20 cellular contexts compared by ENCODE assay signal in genomic region chr9:89386206-89386605, GRCh38.
A peak's percentile ranks its signal among the peaks of the same experiment; 100 is the strongest.
DNase-seq lines count a peak whose midpoint lies in the region; ATAC-seq and FAIRE-seq lines count a peak whose summit lies in the region.
"Had no signal": no experiment of that assay in that cellular context is flagged by ENCODE, and none has a peak within 500 bp of the region (broad histone marks: within the 10 kb centered on the region; RNA-seq: fewer than 3 reads in every experiment).

No MANE protein-coding gene starts in this region.

- no peak overlapping the region for H3K27ac ChIP-seq in small intestine (ENCODE audit: low read depth in 1 of 2, low read length in 1 of 2)
- H3K27ac ChIP-seq: colonic mucosa had no signal

- intact Hi-C loops in activated CD4-positive, alpha-beta memory T cell treated with anti-CD3 and anti-CD28 coated beads for 36 hours (cut with micrococcal nuclease), result no loop called here

- DNase-seq in activated naive CD4-positive, alpha-beta T cell treated with anti-CD3 and anti-CD28 coated beads, Interleukin-2, amount 10 ng/mL, durations not matched to agents 7 days and 5 days, result no peak
- no peak for DNase-seq in activated naive CD4-positive, alpha-beta T cell treated with Interleukin-2 at 50 U/mL for 16 hours
- no peak for DNase-seq in activated CD4-positive, alpha-beta memory T cell treated with anti-CD3 and anti-CD28 coated beads for 36 hours
- DNase-seq in left lobe of liver (ENCODE audit: low spot score) (peak; percentile 56), GM19239 (ENCODE audit: insufficient read length, low spot score) (no peak), small intestine (no peak)
- DNase-seq in stimulated activated naive CD8-positive, alpha-beta T cell treated with anti-CD3 and anti-CD28 coated beads, Interleukin-15, amount 100 ng/mL, for 72 hours, result no peak
- DNase-seq: activated CD4-positive, alpha-beta T cell treated with anti-CD3 and anti-CD28 coated beads, Interleukin-2, amount 50 U/mL, for 4 hours; activated T-cell treated with anti-CD3 and anti-CD28 coated beads, Interleukin-2, amount 50 U/mL, for 1 hour; colonic mucosa; endodermal cell; kidney; NCI-H1048; NCI-H187 treated with DMSO at 0.1 percent for 48 hours; NCI-H446; retina; SHP77; SW 1271 had no signal

- H3K27ac Mint-ChIP-seq in activated naive CD4-positive, alpha-beta T cell treated with anti-CD3 and anti-CD28 coated beads, Interleukin-2, amount 10 ng/mL, durations not matched to agents 7 days and 5 days, result peak overlapping the region; percentile 70
- H3K27ac Mint-ChIP-seq in activated CD4-positive, alpha-beta memory T cell treated with anti-CD3 and anti-CD28 coated beads for 36 hours, result peak overlapping the region; percentile 38
- H3K27ac Mint-ChIP-seq in stimulated activated naive CD8-positive, alpha-beta T cell treated with anti-CD3 and anti-CD28 coated beads, Interleukin-15, amount 100 ng/mL, for 72 hours, result peak overlapping the region; percentile 55 to 57
- H3K27ac Mint-ChIP-seq: endodermal cell had no signal

- no peaks in the 10 kb centered on the region for H3K9me3 ChIP-seq in small intestine (ENCODE audit: control insufficient read depth, low read depth)
- H3K9me3 ChIP-seq: colonic mucosa had no signal

- FAIRE-seq in GM19239 (lab: Jason Lieb, UNC) (no peak), small intestine (lab: Jason Lieb, UNC) (no peak)
- FAIRE-seq: bronchial epithelial cell, H1, kidney had no signal

- H3K4me3 Mint-ChIP-seq in activated naive CD4-positive, alpha-beta T cell treated with anti-CD3 and anti-CD28 coated beads, Interleukin-2, amount 10 ng/mL, durations not matched to agents 7 days and 5 days, result no peak overlapping the region
- H3K4me3 Mint-ChIP-seq in activated CD4-positive, alpha-beta memory T cell treated with anti-CD3 and anti-CD28 coated beads for 36 hours, result no peak overlapping the region
- peak overlapping the region in 1 of 2 donors; percentile 21 for H3K4me3 Mint-ChIP-seq in stimulated activated naive CD8-positive, alpha-beta T cell treated with anti-CD3 and anti-CD28 coated beads, Interleukin-15, amount 100 ng/mL, for 72 hours
- H3K4me3 Mint-ChIP-seq: endodermal cell had no signal

- H3K4me3 ChIP-seq in small intestine (ENCODE audit: low read depth in 1 of 2, low read length in 2 of 2), result no peak overlapping the region
- H3K4me3 ChIP-seq: colonic mucosa had no signal

- CTCF ChIA-PET in activated naive CD4-positive, alpha-beta T cell treated with anti-CD3 and anti-CD28 coated beads, Interleukin-2, amount 10 ng/mL, durations not matched to agents 7 days and 5 days (lab: Charles Lee), result interaction anchor here (0.6 to 1.2 kb wide), 2 partner anchors 9 to 163 kb away, joined by 3 to 4 read pairs; no protein-coding TSS in a partner anchor
- CTCF ChIA-PET in activated CD4-positive, alpha-beta memory T cell treated with anti-CD3 and anti-CD28 coated beads for 36 hours (lab: Charles Lee), result no interaction called here

- POLR2A ChIA-PET in activated CD4-positive, alpha-beta memory T cell treated with anti-CD3 and anti-CD28 coated beads for 36 hours (lab: Charles Lee), result no interaction called here

- no peaks in the 10 kb centered on the region for H3K9me3 Mint-ChIP-seq in activated naive CD4-positive, alpha-beta T cell treated with anti-CD3 and anti-CD28 coated beads, Interleukin-2, amount 10 ng/mL, durations not matched to agents 7 days and 5 days
- H3K9me3 Mint-ChIP-seq in activated CD4-positive, alpha-beta memory T cell treated with anti-CD3 and anti-CD28 coated beads for 36 hours, result no peaks in the 10 kb centered on the region
- no peaks in the 10 kb centered on the region for H3K9me3 Mint-ChIP-seq in stimulated activated naive CD8-positive, alpha-beta T cell treated with anti-CD3 and anti-CD28 coated beads, Interleukin-15, amount 100 ng/mL, for 72 hours
- H3K9me3 Mint-ChIP-seq: endodermal cell had no signal

- 92 to 96% (median 94%) methylated on average over 11 of the region's 11 CpGs for WGBS in small intestine, 3 donors

- H3K36me3 Mint-ChIP-seq in activated naive CD4-positive, alpha-beta T cell treated with anti-CD3 and anti-CD28 coated beads, Interleukin-2, amount 10 ng/mL, durations not matched to agents 7 days and 5 days, result peaks cover 82% of the 10 kb centered on the region
- H3K36me3 Mint-ChIP-seq in activated CD4-positive, alpha-beta memory T cell treated with anti-CD3 and anti-CD28 coated beads for 36 hours, result peaks cover 66% of the 10 kb centered on the region

- H3K4me1 ChIP-seq in small intestine (ENCODE audit: control insufficient read depth in 2 of 2, insufficient read depth in 1 of 2, low read depth in 1 of 2, low read length in 1 of 2), result no peaks in the 10 kb centered on the region
- H3K4me1 ChIP-seq: colonic mucosa had no signal

- peaks cover 16% of the 10 kb centered on the region for H3K4me1 Mint-ChIP-seq in activated naive CD4-positive, alpha-beta T cell treated with anti-CD3 and anti-CD28 coated beads, Interleukin-2, amount 10 ng/mL, durations not matched to agents 7 days and 5 days
- H3K4me1 Mint-ChIP-seq in activated CD4-positive, alpha-beta memory T cell treated with anti-CD3 and anti-CD28 coated beads for 36 hours (ENCODE audit: low read depth), result peaks cover 20% of the 10 kb centered on the region
- peaks cover 79% of the 10 kb centered on the region for H3K4me1 Mint-ChIP-seq in stimulated activated naive CD8-positive, alpha-beta T cell treated with anti-CD3 and anti-CD28 coated beads, Interleukin-15, amount 100 ng/mL, for 72 hours

- ATAC-seq in left lobe of liver, result peak; percentile 58
- no peak for ATAC-seq in stimulated activated naive CD8-positive, alpha-beta T cell treated with anti-CD3 and anti-CD28 coated beads, Interleukin-15, amount 100 ng/mL, for 72 hours

- no peaks in the 10 kb centered on the region for H3K27me3 Mint-ChIP-seq in activated naive CD4-positive, alpha-beta T cell treated with anti-CD3 and anti-CD28 coated beads, Interleukin-2, amount 10 ng/mL, durations not matched to agents 7 days and 5 days
- no peaks in the 10 kb centered on the region for H3K27me3 Mint-ChIP-seq in activated CD4-positive, alpha-beta memory T cell treated with anti-CD3 and anti-CD28 coated beads for 36 hours
- H3K27me3 Mint-ChIP-seq in stimulated activated naive CD8-positive, alpha-beta T cell treated with anti-CD3 and anti-CD28 coated beads, Interleukin-15, amount 100 ng/mL, for 72 hours, result no peaks in the 10 kb centered on the region

- peaks cover 6 to 7% of the 10 kb centered on the region in 2 donors for H3K36me3 ChIP-seq in small intestine (ENCODE audit: control insufficient read depth in 2 of 2, insufficient read depth in 2 of 2, low read length in 2 of 2)
- H3K36me3 ChIP-seq: colonic mucosa had no signal

- H3K27me3 ChIP-seq in small intestine (ENCODE audit: control insufficient read depth in 2 of 2, insufficient read depth in 2 of 2, low read length in 2 of 2), result no peaks in the 10 kb centered on the region
- H3K27me3 ChIP-seq: colonic mucosa had no signal
